In the genomic region with DNA sequence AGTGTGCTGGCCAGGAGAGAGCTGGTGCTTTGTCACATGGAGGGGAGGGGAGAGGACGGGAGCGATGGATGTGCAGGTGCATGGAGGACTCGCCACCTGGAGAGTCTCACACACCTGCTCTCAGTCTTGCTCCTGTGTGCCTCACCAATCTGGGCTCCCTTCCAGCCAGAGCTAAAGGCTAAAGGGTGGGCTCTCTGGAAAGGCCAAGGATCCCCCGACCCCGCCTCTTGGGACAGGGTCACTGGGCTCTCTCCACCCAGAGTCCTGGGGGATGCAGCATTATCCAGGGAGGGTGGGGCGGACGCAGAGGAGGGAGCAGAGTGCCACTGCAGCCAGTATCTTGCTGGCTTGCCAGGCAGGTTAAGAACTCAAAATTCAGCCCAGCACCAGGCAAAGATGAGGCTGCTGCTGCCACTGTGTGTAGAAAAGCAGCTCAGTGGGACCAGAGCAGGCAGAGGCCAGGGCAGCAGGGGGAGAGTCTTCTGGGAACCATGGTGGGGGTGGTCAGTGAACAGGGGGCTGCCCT, we compare ENCODE assay signal across 12 cellular contexts. TPM values are rescaled to one million over a fixed set of nuclear protein-coding genes. Genes with fewer than 3 reads are reported as not detected.
DNase-seq lines count a peak whose midpoint lies in the region; ATAC-seq and TF ChIP-seq lines count a peak whose summit lies in the region.
"Had no signal": no experiment of that assay in that cellular context is flagged by ENCODE, and none has a peak within 500 bp of the region (broad histone marks: within the 10 kb centered on the region; RNA-seq: fewer than 3 reads in every experiment).

No MANE protein-coding gene starts in this region.

- no peaks in the 10 kb centered on the region for H3K27me3 ChIP-seq in esophagus muscularis mucosa

- no peak for TF ChIP-seq EP300 in esophagus muscularis mucosa (IDR thresholded peaks at IDR 0.05)

- intact Hi-C loops in esophagus muscularis mucosa (cut with DNase I): no loop called here

- H3K27ac ChIP-seq in esophagus muscularis mucosa (replicated peaks in 1 of 4): no peak overlapping the region

- ATAC-seq in GM18505 (IDR thresholded peaks at IDR 0.05; ENCODE audit: unreplicated experiment) (no peak), HG03439 (IDR thresholded peaks at IDR 0.05; ENCODE audit: unreplicated experiment) (no peak), GM21619 (IDR thresholded peaks at IDR 0.05; ENCODE audit: unreplicated experiment) (no peak)
- ATAC-seq: HCT116, T-helper 17 cell had no signal

- no peaks in the 10 kb centered on the region for H3K9me3 ChIP-seq in esophagus muscularis mucosa

- no peak for TF ChIP-seq POLR2A in esophagus muscularis mucosa (IDR thresholded peaks at IDR 0.05; ENCODE audit: low read depth)
- no peak for TF ChIP-seq POLR2A in GM18505 (IDR thresholded peaks at IDR 0.05; ENCODE audit: borderline replicate concordance, extremely low read depth, insufficient read depth, insufficient read length)

- no peak for TF ChIP-seq CTCF in esophagus muscularis mucosa (IDR thresholded peaks at IDR 0.05)

- no peaks in the 10 kb centered on the region for H3K36me3 ChIP-seq in esophagus muscularis mucosa

- H3K4me1 ChIP-seq in esophagus muscularis mucosa: peaks cover 12 to 26% (median 23%) of the 10 kb centered on the region in 4 donors

- no peak overlapping the region for H3K4me3 ChIP-seq in esophagus muscularis mucosa

- whole genome bisulfite sequencing in esophagus muscularis mucosa: 94% methylated on average over 7 of the region's 7 CpGs

- peak; percentile 1 for DNase-seq in stimulated activated CD4-positive, alpha-beta T cell treated with anti-CD3 and anti-CD28 coated beads, Interleukin-15, amount 100 ng/mL, for 24 hours
- DNase-seq in stimulated activated CD4-positive, alpha-beta T cell treated with anti-CD3 and anti-CD28 coated beads, Interleukin-2, amount 100 ng/mL, for 24 hours: no peak
- DNase-seq in NCI-H2196 treated with DMSO at 0.1 percent for 48 hours (lab: John Stamatoyannopoulos, UW; ENCODE audit: unreplicated experiment) (peak; percentile 44), esophagus muscularis mucosa (ENCODE audit: extremely low spot score) (peak; percentile 80)
- DNase-seq in stimulated activated CD4-positive, alpha-beta T cell treated with anti-CD3 and anti-CD28 coated beads, Interleukin-1b, Interleukin-23, amount 100 ng/mL, for 48 hours: no peak
- DNase-seq: cerebellar nuclear complex, naive B cell, T-helper 17 cell had no signal

RNA-seq across cellular contexts. Expression of gene STAT5B, which starts 5.4 kb away (rescaled TPM):
- 10 to 100 TPM; 75.0 to 93.4 (median 85.2) TPM for total RNA-seq in esophagus muscularis mucosa

RNA-seq across cellular contexts. Expression of gene STAT5A, which starts 6.7 kb away (rescaled TPM):
- 10 to 100 TPM; 42.4 to 97.0 (median 62.7) TPM for total RNA-seq in esophagus muscularis mucosa

Comparison
In these comparisons a context has a peak if more than half of its experiments do, and no peak if none do; other contexts are left out.
1. DNase-seq: peak in stimulated activated CD4-positive, alpha-beta T cell treated with anti-CD3 and anti-CD28 coated beads, Interleukin-15, amount 100 ng/mL, for 24 hours (single experiment), NCI-H2196 treated with DMSO at 0.1 percent for 48 hours (single experiment) and esophagus muscularis mucosa (single experiment); none in stimulated activated CD4-positive, alpha-beta T cell treated with anti-CD3 and anti-CD28 coated beads, Interleukin-2, amount 100 ng/mL, for 24 hours (0 of 2) and stimulated activated CD4-positive, alpha-beta T cell treated with anti-CD3 and anti-CD28 coated beads, Interleukin-1b, Interleukin-23, amount 100 ng/mL, for 48 hours (single experiment).